10 cellular contexts compared by ENCODE assay signal in genomic region chr3:195892355-195893120, GRCh38. TPM values are rescaled to one million over a fixed set of nuclear protein-coding genes. Genes with fewer than 3 reads are reported as not detected.
DNase-seq lines count a peak whose midpoint lies in the region; ATAC-seq lines count a peak whose summit lies in the region.
"Had no signal": no experiment of that assay in that cellular context is flagged by ENCODE, and none has a peak within 500 bp of the region (broad histone marks: within the 10 kb centered on the region; RNA-seq: fewer than 3 reads in every experiment).

No MANE protein-coding gene starts in this region.

- no peak overlapping the region for H3K9ac ChIP-seq in trophoblast cell (ENCODE audit: low read length)

- H3K9me3 ChIP-seq in SJCRH30 (replicated peaks) (no peaks in the 10 kb centered on the region), trophoblast cell (ENCODE audit: insufficient read depth, low read depth, low read length) (peaks cover 3% of the 10 kb centered on the region)
- H3K9me3 ChIP-seq: neutrophil had no signal

- H3K4me3 ChIP-seq in SJCRH30 (peak overlapping the region; percentile 83), trophoblast cell (ENCODE audit: low read depth, low read length) (no peak overlapping the region)

- H3K27me3 ChIP-seq in SJCRH30 (no peaks in the 10 kb centered on the region), trophoblast cell (ENCODE audit: insufficient read depth, low read length) (no peaks in the 10 kb centered on the region)
- H3K27me3 ChIP-seq: neutrophil had no signal

- peaks cover 27% of the 10 kb centered on the region for H3K4me1 ChIP-seq in SJCRH30
- peaks cover 37 to 38% of the 10 kb centered on the region in 2 experiments for H3K4me1 ChIP-seq in trophoblast cell (ENCODE audit: control insufficient read depth in 1 of 2, insufficient read depth in 2 of 2, low read length in 2 of 2)

- H3K4me2 ChIP-seq in trophoblast cell (ENCODE audit: low read length), result no peak overlapping the region

- peak overlapping the region; percentile 1 for H3K4ac ChIP-seq in trophoblast cell (ENCODE audit: low read depth, low read length)

- H2AFZ ChIP-seq in trophoblast cell (ENCODE audit: insufficient read depth, low read length, poor library complexity), result peak overlapping the region; percentile 15

- H4K8ac ChIP-seq in trophoblast cell (ENCODE audit: low read depth, low read length), result peak overlapping the region; percentile 9

- no CpG with 5 or more reads among the region's 28 CpGs for WGBS in trophoblast cell (ENCODE audit: extremely low coverage, insufficient coverage, insufficient read length)

- DNase-seq in C1 segment of cervical spinal cord (lab: John Stamatoyannopoulos, UW), result peak in 13 of 14 donors; percentile 47 to 91 (median 81)
- peak; percentile 88 to 91 for DNase-seq in SJCRH30
- peak; percentile 64 for DNase-seq in glomerular visceral epithelial cell (ENCODE audit: extremely low spot score)
- DNase-seq in trophoblast cell, result no peak
- no peak for DNase-seq in UCSD-AML1 (lab: John Stamatoyannopoulos, UW; ENCODE audit: unreplicated experiment)
- DNase-seq in D341Med (ENCODE audit: low spot score), result no peak
- DNase-seq: activated CD4-positive, alpha-beta T cell treated with anti-CD3 and anti-CD28 coated beads for 1 hour had no signal

- peak overlapping the region; percentile 60 for H3K18ac ChIP-seq in trophoblast cell (ENCODE audit: low read length)

- H2BK120ac ChIP-seq in trophoblast cell (ENCODE audit: insufficient read depth, low read length, poor library complexity), result no peak overlapping the region

- H3K14ac ChIP-seq in trophoblast cell (ENCODE audit: low read length), result no peak overlapping the region

- H3K79me1 ChIP-seq in trophoblast cell (ENCODE audit: low read length), result peaks cover 23% of the 10 kb centered on the region

- no peak overlapping the region for H3K23ac ChIP-seq in trophoblast cell (ENCODE audit: low read length)

- no peak overlapping the region for H2AK5ac ChIP-seq in trophoblast cell (ENCODE audit: low read length)

- ATAC-seq in GM21717 (IDR thresholded peaks at IDR 0.05; ENCODE audit: unreplicated experiment) (no peak), GM19035 (IDR thresholded peaks at IDR 0.05; ENCODE audit: unreplicated experiment) (no peak)

- H3K27ac ChIP-seq in SJCRH30 (peak overlapping the region; percentile 95), trophoblast cell (ENCODE audit: low read depth, low read length) (no peak overlapping the region)
- H3K27ac ChIP-seq: neutrophil had no signal

- no peak overlapping the region for H2BK5ac ChIP-seq in trophoblast cell (ENCODE audit: low read depth, low read length, poor library complexity)

- peak overlapping the region; percentile 55 for H4K91ac ChIP-seq in trophoblast cell (ENCODE audit: low read depth, low read length)

- H3K36me3 ChIP-seq in SJCRH30, result 0 out of 2 replicates have a peak, but pooled peaks cover 2% of the 10 kb centered on the region
- peaks cover 9 to 13% of the 10 kb centered on the region in 2 experiments for H3K36me3 ChIP-seq in trophoblast cell (ENCODE audit: control insufficient read depth in 1 of 2, insufficient read depth in 2 of 2, low read length in 2 of 2)

- peaks cover 17% of the 10 kb centered on the region for H3K79me2 ChIP-seq in trophoblast cell (ENCODE audit: control insufficient read depth, insufficient read depth, low read length, poor library complexity)

- H4K12ac ChIP-seq in trophoblast cell (ENCODE audit: low read depth, low read length), result no peak overlapping the region

- no peak overlapping the region for H2BK12ac ChIP-seq in trophoblast cell (ENCODE audit: low read length)

RNA-seq across cellular contexts. Expression of gene TNK2, which starts 15.8 kb away (rescaled TPM):
- 17.4 and 21.8 TPM in 2 replicates for total RNA-seq in SJCRH30 (2014; rRNA removed; shearing (Covaris generic))
- 22.5 TPM in 2 replicates for polyA plus RNA-seq in trophoblast cell (2013)

Comparison
In these comparisons a context has a peak if more than half of its experiments do, and no peak if none do; other contexts are left out.
1. DNase-seq: peak in C1 segment of cervical spinal cord (13 of 14), SJCRH30 (2 of 2) and glomerular visceral epithelial cell (single experiment); none in trophoblast cell (0 of 2), UCSD-AML1 (single experiment) and D341Med (single experiment).